18 cellular contexts compared by ENCODE assay signal in genomic region chr11:120221115-120221752, GRCh38. TPM values are rescaled to one million over a fixed set of nuclear protein-coding genes. Genes with fewer than 3 reads are reported as not detected.
DNase-seq lines count a peak whose midpoint lies in the region; ATAC-seq and TF ChIP-seq lines count a peak whose summit lies in the region.
"Had no signal": no experiment of that assay in that cellular context is flagged by ENCODE, and none has a peak within 500 bp of the region (broad histone marks: within the 10 kb centered on the region; RNA-seq: fewer than 3 reads in every experiment).

No MANE protein-coding gene starts in this region.

- H3K4me1 Mint-ChIP-seq in activated naive CD4-positive, alpha-beta T cell treated with anti-CD3 and anti-CD28 coated beads for 36 hours (ENCODE audit: low read depth): peaks cover 3% of the 10 kb centered on the region

- peaks cover 47% of the 10 kb centered on the region for H3K4me1 ChIP-seq in mucosa of stomach (ENCODE audit: control insufficient read depth, insufficient read depth, low read length)
- H3K4me1 ChIP-seq in urinary bladder (ENCODE audit: insufficient read depth): peaks cover 3% of the 10 kb centered on the region
- H3K4me1 ChIP-seq in upper lobe of right lung: peaks cover 18% of the 10 kb centered on the region

- no peaks in the 10 kb centered on the region for H3K9me3 Mint-ChIP-seq in activated naive CD4-positive, alpha-beta T cell treated with anti-CD3 and anti-CD28 coated beads, Interleukin-2, amount 50 U/mL, for 72 hours
- H3K9me3 Mint-ChIP-seq in activated naive CD4-positive, alpha-beta T cell treated with anti-CD3 and anti-CD28 coated beads for 36 hours: no peaks in the 10 kb centered on the region
- H3K9me3 Mint-ChIP-seq: activated B cell treated with CpG ODN at 0.5 μM for 24 hours; stimulated activated memory B cell treated with anti-CD40 and anti-IgM and Interleukin-4, amounts not matched to agents 10 μg/mL and 1 μg/mL and 100 μg/mL, for 72 hours had no signal

- no peak for TF ChIP-seq CTCF in dorsolateral prefrontal cortex (IDR thresholded peaks at IDR 0.05 in 54 of 56, conservative IDR thresholded peaks at IDR 0.05 in 2 of 56; ENCODE audit: low read depth in 1 of 56, partially characterized antibody in 56 of 56)
- no peak for TF ChIP-seq CTCF in upper lobe of right lung (IDR thresholded peaks at IDR 0.05)

- H3K9ac ChIP-seq in mucosa of stomach (ENCODE audit: low read length): peak overlapping the region; percentile 3

- peak; percentile 64 to 67 for ATAC-seq in activated naive CD4-positive, alpha-beta T cell treated with anti-CD3 and anti-CD28 coated beads, Interleukin-2, amount 50 U/mL, for 72 hours
- no peak for ATAC-seq in upper lobe of right lung
- ATAC-seq: GM12878; stimulated activated memory B cell treated with anti-CD40 and anti-IgM and Interleukin-4, amounts not matched to agents 10 μg/mL and 1 μg/mL and 100 μg/mL, for 72 hours had no signal

- no peak for DNase-seq in activated naive CD4-positive, alpha-beta T cell treated with anti-CD3 and anti-CD28 coated beads, Interleukin-2, amount 50 U/mL, for 72 hours (ENCODE audit: low spot score in 2 of 2)
- DNase-seq in activated naive CD4-positive, alpha-beta T cell treated with anti-CD3 and anti-CD28 coated beads for 36 hours: no peak
- DNase-seq in dorsolateral prefrontal cortex: no peak
- no peak for DNase-seq in SHP77 (lab: John Stamatoyannopoulos, UW)
- DNase-seq in COR-L47 (lab: John Stamatoyannopoulos, UW): no peak
- DNase-seq in upper lobe of right lung: no peak
- DNase-seq: activated B cell treated with CpG ODN at 0.5 μM for 24 hours; DMS 273 treated with DMSO at 0.1 percent for 48 hours; midbrain; NCI-H69; stimulated activated CD4-positive, alpha-beta T cell treated with anti-CD3 and anti-CD28 coated beads, Interleukin-15, amount 100 ng/mL, for 24 hours had no signal

- intact Hi-C loops in activated naive CD4-positive, alpha-beta T cell treated with anti-CD3 and anti-CD28 coated beads for 36 hours (cut with micrococcal nuclease): no loop called here
- intact Hi-C loops in dorsolateral prefrontal cortex (cut with DNase I): loop anchor here in 1 of 2 donors (10.0 kb wide), 1 partner anchor 556 kb away; no protein-coding TSS in a partner anchor
- intact Hi-C loops in upper lobe of right lung (cut with DNase I): no loop called here

- H3K27ac ChIP-seq in dorsolateral prefrontal cortex (peak overlapping the region in 42 of 59 donors; percentile 7 to 98 (median 90)), urinary bladder (ENCODE audit: low read depth) (peak overlapping the region; percentile 51), upper lobe of right lung (no peak overlapping the region)

- H3K27ac Mint-ChIP-seq in activated naive CD4-positive, alpha-beta T cell treated with anti-CD3 and anti-CD28 coated beads, Interleukin-2, amount 50 U/mL, for 72 hours: no peak overlapping the region
- H3K27ac Mint-ChIP-seq in activated naive CD4-positive, alpha-beta T cell treated with anti-CD3 and anti-CD28 coated beads for 36 hours: no peak overlapping the region
- H3K27ac Mint-ChIP-seq: activated B cell treated with CpG ODN at 0.5 μM for 24 hours; stimulated activated memory B cell treated with anti-CD40 and anti-IgM and Interleukin-4, amounts not matched to agents 10 μg/mL and 1 μg/mL and 100 μg/mL, for 72 hours had no signal

- CTCF ChIA-PET in activated naive CD4-positive, alpha-beta T cell treated with anti-CD3 and anti-CD28 coated beads for 36 hours (lab: Charles Lee): interaction anchor here (0.6 to 1.3 kb wide), 2 partner anchors 80 to 113 kb away, joined by 3 read pairs; no protein-coding TSS in a partner anchor

- 87% methylated on average over 1 of the region's 1 CpG for WGBS in urinary bladder

- H3K36me3 ChIP-seq in mucosa of stomach (ENCODE audit: control insufficient read depth, insufficient read depth, low read length) (no peaks in the 10 kb centered on the region), urinary bladder (ENCODE audit: insufficient read depth) (no peaks in the 10 kb centered on the region), upper lobe of right lung (no peaks in the 10 kb centered on the region)

- H3K36me3 Mint-ChIP-seq in activated naive CD4-positive, alpha-beta T cell treated with anti-CD3 and anti-CD28 coated beads, Interleukin-2, amount 50 U/mL, for 72 hours: no peaks in the 10 kb centered on the region
- H3K36me3 Mint-ChIP-seq in activated naive CD4-positive, alpha-beta T cell treated with anti-CD3 and anti-CD28 coated beads for 36 hours (ENCODE audit: low read depth): no peaks in the 10 kb centered on the region
- H3K36me3 Mint-ChIP-seq: stimulated activated memory B cell treated with anti-CD40 and anti-IgM and Interleukin-4, amounts not matched to agents 10 μg/mL and 1 μg/mL and 100 μg/mL, for 72 hours had no signal

- no peaks in the 10 kb centered on the region for H3K27me3 ChIP-seq in dorsolateral prefrontal cortex
- H3K27me3 ChIP-seq in mucosa of stomach (ENCODE audit: control insufficient read depth, insufficient read depth, low read length): no peaks in the 10 kb centered on the region
- H3K27me3 ChIP-seq in upper lobe of right lung: no peaks in the 10 kb centered on the region

- H3K9me3 ChIP-seq in mucosa of stomach (ENCODE audit: control insufficient read depth, low read length) (no peaks in the 10 kb centered on the region), upper lobe of right lung (no peaks in the 10 kb centered on the region)

- no peaks in the 10 kb centered on the region for H3K27me3 Mint-ChIP-seq in activated naive CD4-positive, alpha-beta T cell treated with anti-CD3 and anti-CD28 coated beads for 36 hours (ENCODE audit: low read depth)

- no peak overlapping the region for H3K4me3 Mint-ChIP-seq in activated naive CD4-positive, alpha-beta T cell treated with anti-CD3 and anti-CD28 coated beads for 36 hours
- H3K4me3 Mint-ChIP-seq: activated B cell treated with CpG ODN at 0.5 μM for 24 hours; stimulated activated memory B cell treated with anti-CD40 and anti-IgM and Interleukin-4, amounts not matched to agents 10 μg/mL and 1 μg/mL and 100 μg/mL, for 72 hours had no signal

- H3K4me3 ChIP-seq in dorsolateral prefrontal cortex (no peak overlapping the region), mucosa of stomach (ENCODE audit: low read length) (no peak overlapping the region), urinary bladder (ENCODE audit: low read depth, low read length) (no peak overlapping the region), upper lobe of right lung (no peak overlapping the region)
- H3K4me3 ChIP-seq: GM12878 had no signal

RNA-seq across cellular contexts. Expression of gene OAF, which starts 10.4 kb away (rescaled TPM):
- 1 to 10 TPM in 1 of 2 donors, under 1 TPM in 1; 0.57 to 2.3 TPM for total RNA-seq in activated naive CD4-positive, alpha-beta T cell treated with anti-CD3 and anti-CD28 coated beads, Interleukin-2, amount 50 U/mL, for 72 hours
- 1 to 10 TPM; 1.5 to 1.6 TPM for total RNA-seq in activated naive CD4-positive, alpha-beta T cell treated with anti-CD3 and anti-CD28 coated beads for 36 hours
- total RNA-seq in dorsolateral prefrontal cortex (10 to 100 TPM; 14.2 to 80.0 (median 30.6) TPM), urinary bladder (25.5 TPM), upper lobe of right lung (19.8 TPM)
- polyA plus RNA-seq in urinary bladder: 50.2 TPM

RNA-seq across cellular contexts. Expression of gene POU2F3, which starts 18.7 kb away (rescaled TPM):
- not detected for total RNA-seq in activated naive CD4-positive, alpha-beta T cell treated with anti-CD3 and anti-CD28 coated beads, Interleukin-2, amount 50 U/mL, for 72 hours
- not detected for total RNA-seq in activated naive CD4-positive, alpha-beta T cell treated with anti-CD3 and anti-CD28 coated beads for 36 hours
- total RNA-seq in dorsolateral prefrontal cortex: 1 to 10 TPM in 4 of 120 experiments, under 1 TPM in 23, not detected in 93; 0.12 to 2.2 (median 0.46) TPM
- total RNA-seq in urinary bladder: 0.58 TPM
- 0.44 TPM for polyA plus RNA-seq in urinary bladder
- total RNA-seq in upper lobe of right lung: 3.0 TPM
- total RNA-seq: activated B cell treated with CpG ODN at 0.5 μM for 24 hours; activated CD8-positive, alpha-beta memory T cell treated with anti-CD3 and anti-CD28 coated beads for 36 hours; SK-MEL-5; T-helper 2 cell treated with Interferon-gamma antibody and Interleukin-4, amounts not matched to agents 100 ng/mL and 5 ng/mL, for 36 hours had no signal
